ENCODE assay signal across 8 cellular contexts in the genomic region with DNA sequence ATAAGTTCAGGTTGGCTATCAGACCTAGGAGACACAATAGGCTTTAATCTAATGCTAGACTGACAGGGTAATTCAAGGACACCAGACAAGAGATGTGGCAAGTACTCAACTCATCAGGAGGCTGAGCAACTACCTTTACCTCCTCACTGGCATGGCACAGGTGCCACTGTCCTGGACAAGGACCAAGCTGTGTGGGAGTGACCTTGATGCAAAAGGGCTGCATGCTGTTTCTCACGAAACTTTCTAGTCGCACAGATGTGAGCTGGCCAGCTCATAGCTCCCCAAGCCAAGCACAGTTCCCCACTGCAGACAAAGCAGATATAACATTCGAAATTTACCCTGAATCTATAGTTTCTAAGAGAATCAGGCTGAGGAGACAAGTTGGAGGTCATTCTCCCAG.
"Had no signal": no experiment of that assay in that cellular context is flagged by ENCODE, and none has a peak within 500 bp of the region (broad histone marks: within the 10 kb centered on the region; RNA-seq: fewer than 3 reads in every experiment).

No MANE protein-coding gene starts in this region.

- H3K4me3 Mint-ChIP-seq: H9, IgD-negative memory B cell had no signal

- H2AFZ ChIP-seq: GM23248 had no signal

- ATAC-seq: HepG2 had no signal

- DNase-seq: GM23248, GOT3, H9, HCEC 1CT had no signal

- H3K9me3 Mint-ChIP-seq: H9, IgD-negative memory B cell had no signal

- H3K36me3 Mint-ChIP-seq: IgD-negative memory B cell had no signal

- H3K27ac ChIP-seq: GM23248, HL-60 had no signal

- H3K4me1 Mint-ChIP-seq: IgD-negative memory B cell had no signal

- FAIRE-seq: H54, HepG2 had no signal

- H3K27ac Mint-ChIP-seq: H9, IgD-negative memory B cell had no signal

- H3K4me3 ChIP-seq: GM23248 had no signal

- H3K9ac ChIP-seq: GM23248 had no signal
